In the genomic region with DNA sequence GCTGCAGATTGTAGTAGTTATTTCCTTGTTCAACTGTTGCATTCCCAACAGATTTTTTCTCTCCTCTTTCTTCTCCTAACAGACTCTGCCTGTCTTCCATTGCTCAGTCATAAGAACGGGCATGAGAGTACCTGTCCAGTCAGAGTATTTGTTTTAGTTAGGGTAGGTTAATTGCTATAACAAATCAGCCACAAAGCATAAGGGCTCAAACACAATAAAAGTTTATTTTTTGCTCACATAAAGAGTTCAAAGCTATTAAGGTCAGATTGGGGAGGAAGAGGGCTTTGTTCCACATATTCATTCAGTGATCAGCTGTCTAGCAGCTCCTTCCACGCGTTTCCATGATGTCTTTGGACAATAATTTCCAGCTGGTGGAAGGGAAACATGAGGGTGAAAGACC, we compare ENCODE assay signal across 21 cellular contexts.
DNase-seq lines count a peak whose midpoint lies in the region; ATAC-seq, FAIRE-seq and TF ChIP-seq lines count a peak whose summit lies in the region.
"Had no signal": no experiment of that assay in that cellular context is flagged by ENCODE, and none has a peak within 500 bp of the region (broad histone marks: within the 10 kb centered on the region; RNA-seq: fewer than 3 reads in every experiment).

No MANE protein-coding gene starts in this region.

- peak; percentile 58 for ATAC-seq in mucosa of descending colon
- ATAC-seq: A549, GM23338 had no signal

- DNase-seq in DMS 273 (lab: John Stamatoyannopoulos, UW; ENCODE audit: unreplicated experiment) (peak; percentile 22), DMS 273 treated with DMSO at 0.1 percent for 48 hours (lab: John Stamatoyannopoulos, UW) (no peak), NCI-H69 (lab: John Stamatoyannopoulos, UW) (peak; percentile 16), mucosa of descending colon (peak in 1 of 3 donors; percentile 20), small intestine (peak; percentile 53), NCI-H345 (lab: John Stamatoyannopoulos, UW) (no peak), HK-2 (ENCODE audit: unreplicated experiment) (no peak), dedifferentiated amniotic fluid mesenchymal stem cell (ENCODE audit: extremely low spot score) (no peak)
- DNase-seq: AML-193; Caco-2; CD4-positive, alpha-beta T cell; DMS79 treated with DMSO at 0.1 percent for 48 hours; GF-D8; HCEC 1CT had no signal

- intact Hi-C loops in mucosa of descending colon (cut with DNase I, micrococcal nuclease) = no loop called here

- H3K36me3 ChIP-seq in mucosa of descending colon (ENCODE audit: low read depth) (no peaks in the 10 kb centered on the region), small intestine (ENCODE audit: control insufficient read depth in 2 of 2, insufficient read depth in 2 of 2, low read length in 2 of 2) (no peaks in the 10 kb centered on the region)

- 15 to 53% (median 32%) methylated on average over 3 of the region's 3 CpGs for WGBS in small intestine, 3 donors

- FAIRE-seq in small intestine (lab: Jason Lieb, UNC) = no peak
- FAIRE-seq: A549, D721Med, H54, HTR-8/SVneo had no signal

- H3K27me3 ChIP-seq in small intestine (ENCODE audit: control insufficient read depth in 2 of 2, insufficient read depth in 2 of 2, low read length in 2 of 2) = no peaks in the 10 kb centered on the region

- TF ChIP-seq CTCF in mucosa of descending colon (IDR thresholded peaks at IDR 0.05) = no peak

- peak overlapping the region in 1 of 2 donors; percentile 58 for H3K27ac ChIP-seq in small intestine (ENCODE audit: low read depth in 1 of 2, low read length in 1 of 2)
- H3K27ac ChIP-seq: 22Rv1, A549, C4-2B had no signal

- no peak overlapping the region for H3K4me3 ChIP-seq in mucosa of descending colon
- no peak overlapping the region for H3K4me3 ChIP-seq in small intestine (ENCODE audit: low read depth in 1 of 2, low read length in 2 of 2)
- H3K4me3 ChIP-seq: A549, GM23338 had no signal

- H3K4me1 ChIP-seq in mucosa of descending colon (ENCODE audit: low read depth) = peaks cover 5% of the 10 kb centered on the region
- no peaks in the 10 kb centered on the region for H3K4me1 ChIP-seq in small intestine (ENCODE audit: control insufficient read depth in 2 of 2, insufficient read depth in 1 of 2, low read depth in 1 of 2, low read length in 1 of 2)
- H3K4me1 ChIP-seq: A549 had no signal

- H3K9me3 ChIP-seq in mucosa of descending colon = no peaks in the 10 kb centered on the region
- peaks cover 2% of the 10 kb centered on the region for H3K9me3 ChIP-seq in small intestine (ENCODE audit: control insufficient read depth, low read depth)

Comparison
In these comparisons a context has a peak if more than half of its experiments do, and no peak if none do; other contexts are left out.
1. DNase-seq: peak in DMS 273 (single experiment), NCI-H69 (single experiment) and small intestine (single experiment); none in DMS 273 treated with DMSO at 0.1 percent for 48 hours (single experiment), NCI-H345 (single experiment), HK-2 (single experiment) and dedifferentiated amniotic fluid mesenchymal stem cell (single experiment).